Comparison of ENCODE assay signal across 1 cellular context in genomic region chr15:60829416-60829815, GRCh38.
TF ChIP-seq lines count a peak whose summit lies in the region.

No MANE protein-coding gene starts in this region.

TF ChIP-seq in GM23338, 12 proteins besides CTCF, POLR2A, EP300 and RAD21 (continued from another document):
- TF ChIP-seq ZNF462 (CRISPR knock-in tag; IDR thresholded peaks at IDR 0.05) (no peak), REST (IDR thresholded peaks at IDR 0.05; ENCODE audit: unreplicated experiment) (no peak), POLR2AphosphoS5 (IDR thresholded peaks at IDR 0.05; ENCODE audit: low read depth) (no peak), JUNB (IDR thresholded peaks at IDR 0.05; ENCODE audit: unreplicated experiment) (no peak), CREB1 (CRISPR knock-in tag; IDR thresholded peaks at IDR 0.05; ENCODE audit: low read depth) (no peak), EZH2 (IDR thresholded peaks at IDR 0.05; ENCODE audit: low read depth, unreplicated experiment) (no peak), ZNF331 (CRISPR knock-in tag; IDR thresholded peaks at IDR 0.05; ENCODE audit: low read depth) (no peak)
